25 cellular contexts compared by ENCODE assay signal in genomic region chr2:85497944-85498630, GRCh38.
"Had no signal": no experiment of that assay in that cellular context is flagged by ENCODE, and none has a peak within 500 bp of the region (broad histone marks: within the 10 kb centered on the region; RNA-seq: fewer than 3 reads in every experiment).

No MANE protein-coding gene starts in this region.

- H3K36me3 ChIP-seq: sigmoid colon, uterus had no signal

- H3K9me3 ChIP-seq: sigmoid colon, testis, uterus had no signal

- H3K4me1 ChIP-seq: sigmoid colon, uterus had no signal

- ATAC-seq: activated CD4-positive, alpha-beta T cell treated with anti-CD3 and anti-CD28 coated beads for 36 hours; stimulated activated memory B cell treated with anti-CD40 and anti-IgM and Interleukin-4, amounts not matched to agents 10 μg/mL and 1 μg/mL and 100 μg/mL, for 72 hours; WTC11 had no signal

- FAIRE-seq: endometrium had no signal

- H3K4me3 ChIP-seq: sigmoid colon, smooth muscle cell, testis, uterus had no signal

- H3K4me2 ChIP-seq: smooth muscle cell had no signal

- DNase-seq: activated CD4-positive, alpha-beta T cell treated with anti-CD3 and anti-CD28 coated beads for 36 hours; activated CD4-positive, alpha-beta T cell treated with anti-CD3 and anti-CD28 coated beads, Interleukin-2, amount 50 U/mL, for 4 hours; activated CD8-positive, alpha-beta memory T cell treated with anti-CD3 and anti-CD28 coated beads for 24 hours; activated CD8-positive, alpha-beta memory T cell treated with anti-CD3 and anti-CD28 coated beads, Interleukin-2, amount 50 U/mL, for 48 hours; activated naive CD4-positive, alpha-beta T cell treated with Interleukin-2 at 50 U/mL for 16 hours; activated naive CD8-positive, alpha-beta T cell treated with anti-CD3 and anti-CD28 coated beads for 36 hours; activated T-cell treated with anti-CD3 and anti-CD28 coated beads, Interleukin-2, amount 50 U/mL, for 48 hours; amygdala; cortex of kidney; foreskin melanocyte; glutamatergic neuron; hypothalamus; nephron progenitor cell; nucleus accumbens; sigmoid colon; stimulated activated CD4-positive, alpha-beta T cell treated with anti-CD3 and anti-CD28 coated beads, Interleukin-15, amount 100 ng/mL, for 24 hours; T-helper 1 cell; T-helper 9 cell; testis; trophoblast cell; uterus had no signal

- H3K27me3 ChIP-seq: sigmoid colon, testis, uterus had no signal
